ENCODE assay signal across 28 cellular contexts in the genomic region with DNA sequence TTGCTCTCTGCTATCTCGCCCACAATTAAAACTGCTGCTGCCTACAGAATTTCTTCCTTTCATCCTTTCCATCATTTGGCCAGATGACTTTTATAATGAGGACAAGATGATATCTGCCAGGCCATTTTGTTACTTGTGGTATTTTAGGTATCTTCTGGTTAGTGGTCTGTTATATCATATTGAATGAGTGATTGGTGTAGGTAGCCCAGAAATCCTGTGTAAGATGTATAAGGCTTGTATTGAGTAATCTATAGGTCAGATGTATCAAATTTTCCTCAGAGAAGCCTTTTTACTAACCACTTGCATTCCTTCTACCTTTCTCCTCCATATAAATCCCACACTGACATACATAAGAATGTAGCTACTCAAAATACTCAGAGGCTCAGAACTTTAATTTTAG.
"Had no signal": no experiment of that assay in that cellular context is flagged by ENCODE, and none has a peak within 500 bp of the region (broad histone marks: within the 10 kb centered on the region; RNA-seq: fewer than 3 reads in every experiment).

No MANE protein-coding gene starts in this region.

- H3K27me3 ChIP-seq: colonic mucosa, gastrocnemius medialis, neural progenitor cell, right lobe of liver, suprapubic skin, transverse colon, upper lobe of right lung, uterus had no signal

- H3K4me1 ChIP-seq: colonic mucosa, gastrocnemius medialis, neural progenitor cell, parathyroid adenoma, right lobe of liver, suprapubic skin, transverse colon, upper lobe of right lung, uterus had no signal

- H3K27me3 Mint-ChIP-seq: dendritic cell treated with granulocyte-macrophage colony-stimulating factor and Interleukin-4, amounts not matched to agents 40 ng/mL and 50 ng/mL, for 4 days; memory B cell; naive B cell; progenitor cell of endocrine pancreas had no signal

- H2AFZ ChIP-seq: neural progenitor cell, parathyroid adenoma had no signal

- H3K9ac ChIP-seq: neural progenitor cell, parathyroid adenoma had no signal

- H3K36me3 ChIP-seq: colonic mucosa, uterus had no signal

- H3K4me3 ChIP-seq: colonic mucosa, gastrocnemius medialis, lung, mucosa of descending colon, neural progenitor cell, right lobe of liver, suprapubic skin, transverse colon, upper lobe of right lung, uterus had no signal

- H3K9me3 ChIP-seq: colonic mucosa, gastrocnemius medialis, mucosa of descending colon, right lobe of liver, suprapubic skin, transverse colon, upper lobe of right lung, uterus had no signal

- ATAC-seq: esophagus mucosa, gastrocnemius medialis, left lobe of liver, mucosa of descending colon, right lobe of liver, upper lobe of right lung had no signal

- H3K4me1 Mint-ChIP-seq: naive B cell, nephron, neural progenitor cell had no signal

- H3K9me3 Mint-ChIP-seq: dendritic cell treated with granulocyte-macrophage colony-stimulating factor and Interleukin-4, amounts not matched to agents 40 ng/mL and 50 ng/mL, for 4 days; endodermal cell; memory B cell; naive B cell; nephron; neural progenitor cell had no signal

- FAIRE-seq: keratinocyte, small intestine had no signal

- H3K4me2 ChIP-seq: neural progenitor cell had no signal

- DNase-seq: colonic mucosa; effector CD8-positive, alpha-beta T cell; endodermal cell; foreskin fibroblast; gastrocnemius medialis; head of caudate nucleus; mucosa of descending colon; naive B cell; right lobe of liver; small intestine; stimulated activated CD4-positive, alpha-beta T cell treated with anti-CD3 and anti-CD28 coated beads, Interleukin-15, amount 100 ng/mL, for 24 hours; stimulated activated CD4-positive, alpha-beta T cell treated with anti-CD3 and anti-CD28 coated beads, Interleukin-2, amount 100 ng/mL, for 48 hours; stimulated activated naive CD4-positive, alpha-beta T cell; transverse colon; upper lobe of right lung; uterus had no signal

- H3K27ac Mint-ChIP-seq: dendritic cell treated with granulocyte-macrophage colony-stimulating factor and Interleukin-4, amounts not matched to agents 40 ng/mL and 50 ng/mL, for 4 days; endodermal cell; memory B cell; nephron; neural progenitor cell; progenitor cell of endocrine pancreas had no signal

- H3K4me3 Mint-ChIP-seq: dendritic cell treated with granulocyte-macrophage colony-stimulating factor and Interleukin-4, amounts not matched to agents 40 ng/mL and 50 ng/mL, for 4 days; endodermal cell; memory B cell; naive B cell; nephron; neural progenitor cell had no signal

- H3K27ac ChIP-seq: colonic mucosa, epithelial cell of prostate, gastrocnemius medialis, neural progenitor cell, parathyroid adenoma, right lobe of liver, suprapubic skin, transverse colon, upper lobe of right lung, uterus had no signal
